15 cellular contexts compared by ENCODE assay signal in the genomic region with DNA sequence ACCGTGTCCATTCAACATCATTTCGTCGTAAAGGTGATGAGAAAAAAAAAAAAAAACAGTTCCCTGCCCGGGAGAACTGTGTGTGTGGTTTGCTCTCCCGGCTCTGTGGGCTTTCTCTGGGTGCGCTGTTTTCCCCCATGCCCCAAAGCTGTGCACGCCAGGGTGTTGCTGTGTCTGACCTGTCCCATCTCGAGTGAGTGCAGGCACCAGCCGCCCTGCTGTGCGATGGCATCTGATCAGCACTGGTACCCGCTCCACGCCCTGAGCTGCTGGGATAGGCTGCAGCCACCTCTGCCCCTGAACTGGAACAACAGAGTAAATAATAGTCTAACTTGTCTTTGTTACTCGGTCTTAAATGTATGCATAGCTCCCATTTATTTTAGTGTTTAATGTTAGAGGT.
"Had no signal": no experiment of that assay in that cellular context is flagged by ENCODE, and none has a peak within 500 bp of the region (broad histone marks: within the 10 kb centered on the region; RNA-seq: fewer than 3 reads in every experiment).

No MANE protein-coding gene starts in this region.

- ATAC-seq: esophagus mucosa; heart left ventricle; left lobe of liver; stimulated activated memory B cell treated with anti-CD40 and anti-IgM and Interleukin-4, amounts not matched to agents 10 μg/mL and 1 μg/mL and 100 μg/mL, for 72 hours; stimulated activated naive CD8-positive, alpha-beta T cell treated with anti-CD3 and anti-CD28 coated beads, Interleukin-15, amount 100 ng/mL, for 72 hours had no signal

- H3K4me1 ChIP-seq: heart left ventricle, right atrium auricular region, transverse colon had no signal

- H3K27ac ChIP-seq: heart left ventricle, neutrophil, right atrium auricular region, testis, transverse colon had no signal

- DNase-seq: central memory CD4-positive, alpha-beta T cell; cortex of kidney; effector memory CD4-positive, alpha-beta T cell; hippocampal formation; small intestine; stimulated activated CD4-positive, alpha-beta T cell treated with anti-CD3 and anti-CD28 coated beads, Interleukin-4, amount 100 ng/mL, for 24 hours; stimulated activated naive CD8-positive, alpha-beta T cell treated with anti-CD3 and anti-CD28 coated beads, Interleukin-15, amount 100 ng/mL, for 72 hours; testis; transverse colon had no signal

- H3K36me3 ChIP-seq: right atrium auricular region, transverse colon had no signal

- H3K4me3 ChIP-seq: heart left ventricle, right atrium auricular region, testis, transverse colon had no signal

- H3K27me3 ChIP-seq: heart left ventricle, neutrophil, right atrium auricular region, testis, transverse colon had no signal

- H3K9me3 ChIP-seq: heart left ventricle, neutrophil, right atrium auricular region, testis, transverse colon had no signal
